30 cellular contexts compared by ENCODE assay signal in genomic region chr2:113114996-113115395, GRCh38. TPM values are rescaled to one million over a fixed set of nuclear protein-coding genes. Genes with fewer than 3 reads are reported as not detected.
DNase-seq lines count a peak whose midpoint lies in the region; ATAC-seq, FAIRE-seq and TF ChIP-seq lines count a peak whose summit lies in the region.
"Had no signal": no experiment of that assay in that cellular context is flagged by ENCODE, and none has a peak within 500 bp of the region (broad histone marks: within the 10 kb centered on the region; RNA-seq: fewer than 3 reads in every experiment).

No MANE protein-coding gene starts in this region.

- no peaks in the 10 kb centered on the region for H4K20me1 ChIP-seq in keratinocyte (ENCODE audit: control insufficient read depth, extremely low read depth, insufficient read depth, low read length)

- no peak for ATAC-seq in heart left ventricle
- ATAC-seq in GM18505 (IDR thresholded peaks at IDR 0.05; ENCODE audit: unreplicated experiment), result no peak
- ATAC-seq: HCT116, Panc1 had no signal

- H3K9me3 ChIP-seq in right atrium auricular region (no peaks in the 10 kb centered on the region), heart left ventricle (no peaks in the 10 kb centered on the region), keratinocyte (ENCODE audit: control insufficient read depth, low read depth, low read length) (no peaks in the 10 kb centered on the region), vagina (no peaks in the 10 kb centered on the region), testis (no peaks in the 10 kb centered on the region)

- no peak for TF ChIP-seq CTCF in right atrium auricular region (IDR thresholded peaks at IDR 0.05)
- TF ChIP-seq CTCF in heart left ventricle (IDR thresholded peaks at IDR 0.05), result no peak
- no peak for TF ChIP-seq CTCF in epithelial cell of esophagus (IDR thresholded peaks at IDR 0.05; ENCODE audit: insufficient read depth, low read depth, low read length, missing control alignments)
- no peak for TF ChIP-seq CTCF in keratinocyte (optimal IDR thresholded peaks at IDR 0.05 in 1 of 3, IDR thresholded peaks at IDR 0.05 in 1 of 3, conservative IDR thresholded peaks at IDR 0.05 in 1 of 3; ENCODE audit: extremely low read depth in 1 of 3, insufficient read depth in 2 of 3, low read length in 3 of 3)
- TF ChIP-seq CTCF in vagina (IDR thresholded peaks at IDR 0.05), result no peak
- TF ChIP-seq CTCF in testis (IDR thresholded peaks at IDR 0.05), result no peak

- H3K79me2 ChIP-seq in keratinocyte (ENCODE audit: control insufficient read depth, insufficient read depth, low read length), result peaks cover 5% of the 10 kb centered on the region

- H3K4me1 ChIP-seq in right atrium auricular region (no peaks in the 10 kb centered on the region), heart left ventricle (peaks cover 0 to 33% (median 0%) of the 10 kb centered on the region in 12 donors), keratinocyte (ENCODE audit: control insufficient read depth, extremely low read depth, insufficient read depth, low read length) (peaks cover 64% of the 10 kb centered on the region), vagina (peaks cover 23% of the 10 kb centered on the region), testis (no peaks in the 10 kb centered on the region)

- H3K4me3 ChIP-seq in right atrium auricular region, result no peak overlapping the region
- no peak overlapping the region for H3K4me3 ChIP-seq in heart left ventricle
- H3K4me3 ChIP-seq in epithelial cell of esophagus (ENCODE audit: low read length), result no peak overlapping the region
- H3K4me3 ChIP-seq in keratinocyte (ENCODE audit: control insufficient read depth in 2 of 3, extremely low read depth in 1 of 3, insufficient read depth in 2 of 3, low read depth in 1 of 3, low read length in 3 of 3), result no peak overlapping the region
- no peak overlapping the region for H3K4me3 ChIP-seq in vagina
- H3K4me3 ChIP-seq in testis, result no peak overlapping the region

- H2AFZ ChIP-seq in keratinocyte (ENCODE audit: control insufficient read depth, low read length), result peak overlapping the region; percentile 59

- no peaks in the 10 kb centered on the region for H3K9me1 ChIP-seq in keratinocyte (ENCODE audit: control insufficient read depth, extremely low read depth, insufficient read depth, low read length)

- dilution Hi-C loops in keratinocyte (cut with MboI; ENCODE audit: extremely low pct_ligation_motif_present, low sequenced_read_pairs), result no loop called here

- no peak for FAIRE-seq in keratinocyte (lab: Jason Lieb, UNC)
- FAIRE-seq: GM12891 had no signal

- intact Hi-C loops in heart left ventricle (cut with DNase I) (no loop called here), vagina (cut with DNase I) (no loop called here), testis (cut with DNase I; ENCODE audit: low total_unique reads) (no loop called here)

- peak overlapping the region; percentile 65 for H3K9ac ChIP-seq in keratinocyte (ENCODE audit: control insufficient read depth, extremely low read depth, insufficient read depth, low read length)

- H3K4me2 ChIP-seq in keratinocyte (ENCODE audit: control insufficient read depth, extremely low read depth, insufficient read depth, low read depth, low read length), result peak overlapping the region; percentile 65

- H3K36me3 ChIP-seq in right atrium auricular region, result no peaks in the 10 kb centered on the region
- no peaks in the 10 kb centered on the region for H3K36me3 ChIP-seq in heart left ventricle
- H3K36me3 ChIP-seq in keratinocyte (ENCODE audit: control insufficient read depth in 2 of 2, extremely low read depth in 1 of 2, insufficient read depth in 2 of 2, low read length in 2 of 2), result no peaks in the 10 kb centered on the region
- no peaks in the 10 kb centered on the region for H3K36me3 ChIP-seq in vagina
- no peaks in the 10 kb centered on the region for H3K36me3 ChIP-seq in testis (ENCODE audit: low read depth, missing control alignments)

- DNase-seq in right atrium auricular region (ENCODE audit: low spot score) (peak; percentile 32), heart left ventricle (no peak), epithelial cell of esophagus (ENCODE audit: low read depth) (peak; percentile 45), keratinocyte (ENCODE audit: low read depth, low spot score) (no peak), vagina (ENCODE audit: extremely low spot score in 2 of 2) (no peak), AML-193 (lab: John Stamatoyannopoulos, UW) (no peak), testis (no peak)
- DNase-seq: CD8-positive, alpha-beta memory T cell; DMS 273 treated with DMSO at 0.1 percent for 48 hours; DMS79 treated with DMSO at 0.1 percent for 48 hours; GF-D8; Karpas-422; NCI-H1092 treated with DMSO at 0.1 percent for 48 hours; NCI-H1436; NCI-H187; NCI-H2081 treated with DMSO at 0.1 percent for 48 hours; NCI-H2171; NCI-H226; NCI-H510A; NCI-H69; SHP77 had no signal

- H3K27me3 ChIP-seq in right atrium auricular region, result no peaks in the 10 kb centered on the region
- no peaks in the 10 kb centered on the region for H3K27me3 ChIP-seq in heart left ventricle
- no peaks in the 10 kb centered on the region for H3K27me3 ChIP-seq in keratinocyte (ENCODE audit: control insufficient read depth, extremely low read depth, insufficient read depth, low read length)
- no peaks in the 10 kb centered on the region for H3K27me3 ChIP-seq in vagina
- no peaks in the 10 kb centered on the region for H3K27me3 ChIP-seq in testis

- H3K27ac ChIP-seq in right atrium auricular region (no peak overlapping the region), heart left ventricle (no peak overlapping the region), keratinocyte (ENCODE audit: control insufficient read depth, insufficient read depth, low read length) (peak overlapping the region; percentile 98), vagina (peak overlapping the region; percentile 53), testis (no peak overlapping the region)
- H3K27ac ChIP-seq: C4-2B, RWPE1 had no signal

- WGBS in heart left ventricle, 4 donors, result 77 to 87% (median 80%) methylated on average over 4 of the region's 4 CpGs
- 55 to 60% methylated on average over 4 of the region's 4 CpGs for WGBS in testis, 2 donors

- no peak for TF ChIP-seq POLR2A in heart left ventricle (IDR thresholded peaks at IDR 0.05)
- no peak for TF ChIP-seq POLR2A in vagina (IDR thresholded peaks at IDR 0.05)
- no peak for TF ChIP-seq POLR2A in testis (IDR thresholded peaks at IDR 0.05)
- TF ChIP-seq POLR2A in GM18505 (IDR thresholded peaks at IDR 0.05; ENCODE audit: borderline replicate concordance, extremely low read depth, insufficient read depth, insufficient read length), result no peak

RNA-seq across cellular contexts. Expression of gene IL1RN, which starts 12.4 kb away (rescaled TPM):
- 1 to 10 TPM in 1 of 2 donors, under 1 TPM in 1; 0.41 to 1.3 TPM for total RNA-seq in right atrium auricular region
- total RNA-seq in heart left ventricle, result 10 to 100 TPM in 1 of 9 donors, 1 to 10 TPM in 4, under 1 TPM in 4; 0.16 to 11.4 (median 1.0) TPM
- polyA plus RNA-seq in heart left ventricle, result under 1 TPM; 0.34 to 0.60 TPM
- 114 to 190 TPM (median 128 TPM) in 3 replicates for polyA plus RNA-seq in keratinocyte
- 78.2 TPM for polyA plus RNA-seq in keratinocyte (2011; ENCODE audit: low read depth)
- 135 and 172 TPM in 2 replicates for polyA plus RNA-seq in keratinocyte (2011; cell fraction: cytosol; rRNA removed)
- polyA plus RNA-seq in keratinocyte (2011; cell fraction: nucleus; rRNA removed), result 163 and 216 TPM in 2 replicates
- polyA plus RNA-seq in keratinocyte (2012; ENCODE audit: low replicate concordance), result 86.5 and 244 TPM in 2 replicates
- 115 to 344 TPM (median 161 TPM) in 3 replicates for polyA minus RNA-seq in keratinocyte
- polyA minus RNA-seq in keratinocyte (2011; cell fraction: cytosol; rRNA and poly(A)+ RNA removed), result 83.3 TPM
- polyA minus RNA-seq in keratinocyte (2011; cell fraction: nucleus; rRNA and poly(A)+ RNA removed), result 66.6 and 115 TPM in 2 replicates
- total RNA-seq in vagina, result 253 TPM
- 1 to 10 TPM; 3.2 to 5.6 TPM for total RNA-seq in testis
- polyA plus RNA-seq in testis (ENCODE audit: insufficient read depth, low read depth, low replicate concordance), result 18.4 TPM
- total RNA-seq: A172, SK-MEL-5 had no signal
- polyA plus RNA-seq: CD8-positive, alpha-beta memory T cell had no signal

RNA-seq across cellular contexts. Expression of gene IL1F10, which starts 47.2 kb away (rescaled TPM):
- not detected for total RNA-seq in right atrium auricular region
- total RNA-seq in heart left ventricle, result not detected
- polyA plus RNA-seq in heart left ventricle, result not detected
- polyA plus RNA-seq in keratinocyte, result 0.15 to 0.75 TPM (median 0.37 TPM) in 3 replicates
- polyA plus RNA-seq in keratinocyte (2011; ENCODE audit: low read depth), result 1.9 TPM
- 0.47 and 0.73 TPM in 2 replicates for polyA plus RNA-seq in keratinocyte (2011; cell fraction: cytosol; rRNA removed)
- polyA plus RNA-seq in keratinocyte (2011; cell fraction: nucleus; rRNA removed), result 0.49 and 0.56 TPM in 2 replicates
- 0.22 and 6.2 TPM in 2 replicates for polyA plus RNA-seq in keratinocyte (2012; ENCODE audit: low replicate concordance)
- polyA minus RNA-seq in keratinocyte, result 0.69 TPM in 1 of 3 replicates, not detected in the others
- not detected for polyA minus RNA-seq in keratinocyte (2011; cell fraction: cytosol; rRNA and poly(A)+ RNA removed)
- not detected in 2 replicates for polyA minus RNA-seq in keratinocyte (2011; cell fraction: nucleus; rRNA and poly(A)+ RNA removed)
- total RNA-seq in vagina, result not detected
- under 1 TPM in 1 of 2 donors, not detected in 1; 0.68 TPM for total RNA-seq in testis
- polyA plus RNA-seq in testis (ENCODE audit: insufficient read depth, low read depth, low replicate concordance), result not detected
- total RNA-seq: A172; CD8-positive, alpha-beta memory T cell; H4; SK-MEL-5 had no signal
- polyA plus RNA-seq: CD8-positive, alpha-beta memory T cell had no signal

RNA-seq across cellular contexts. Expression of gene IL36RN, which starts 56.0 kb away (rescaled TPM):
- total RNA-seq in right atrium auricular region, result not detected
- total RNA-seq in heart left ventricle, result not detected
- not detected for polyA plus RNA-seq in heart left ventricle
- 1.7 to 7.9 TPM (median 3.9 TPM) in 3 replicates for polyA plus RNA-seq in keratinocyte
- polyA plus RNA-seq in keratinocyte (2011; ENCODE audit: low read depth), result 30.2 TPM
- polyA plus RNA-seq in keratinocyte (2011; cell fraction: cytosol; rRNA removed), result 1.5 and 3.2 TPM in 2 replicates
- polyA plus RNA-seq in keratinocyte (2011; cell fraction: nucleus; rRNA removed), result 2.3 and 2.4 TPM in 2 replicates
- 1.2 and 38.5 TPM in 2 replicates for polyA plus RNA-seq in keratinocyte (2012; ENCODE audit: low replicate concordance)
- polyA minus RNA-seq in keratinocyte, result 0.85 to 5.1 TPM (median 3.0 TPM) in 3 replicates
- polyA minus RNA-seq in keratinocyte (2011; cell fraction: cytosol; rRNA and poly(A)+ RNA removed), result 1.3 TPM
- 1.6 and 2.7 TPM in 2 replicates for polyA minus RNA-seq in keratinocyte (2011; cell fraction: nucleus; rRNA and poly(A)+ RNA removed)
- total RNA-seq in vagina, result 0.25 TPM
- total RNA-seq in testis, result not detected
- not detected for polyA plus RNA-seq in testis (ENCODE audit: insufficient read depth, low read depth, low replicate concordance)
- total RNA-seq: A172; CD8-positive, alpha-beta memory T cell; H4; SK-MEL-5 had no signal
- polyA plus RNA-seq: CD8-positive, alpha-beta memory T cell had no signal

RNA-seq across cellular contexts. Expression of gene PSD4, which starts 58.8 kb away (rescaled TPM):
- total RNA-seq in right atrium auricular region (1 to 10 TPM; 2.4 to 4.5 TPM), heart left ventricle (10 to 100 TPM in 1 of 9 donors, 1 to 10 TPM in 5, under 1 TPM in 3; 0.65 to 23.4 (median 1.9) TPM), vagina (39.0 TPM), testis (10 to 100 TPM; 18.7 to 35.9 TPM)
- polyA plus RNA-seq in heart left ventricle (1 to 10 TPM in 1 of 2 donors, under 1 TPM in 1; 0.99 to 1.6 TPM), keratinocyte (10.4 to 17.3 TPM (median 11.1 TPM) in 3 replicates), testis (ENCODE audit: insufficient read depth, low read depth, low replicate concordance) (22.8 TPM)
- polyA plus RNA-seq in keratinocyte (2011; ENCODE audit: low read depth), result 5.4 TPM
- polyA plus RNA-seq in keratinocyte (2011; cell fraction: cytosol; rRNA removed), result 6.9 and 11.2 TPM in 2 replicates
- polyA plus RNA-seq in keratinocyte (2011; cell fraction: nucleus; rRNA removed), result 21.6 and 30.7 TPM in 2 replicates
- 10.6 and 23.6 TPM in 2 replicates for polyA plus RNA-seq in keratinocyte (2012; ENCODE audit: low replicate concordance)
- polyA minus RNA-seq in keratinocyte, result 14.9 to 39.8 TPM (median 17.4 TPM) in 3 replicates
- 12.9 TPM for polyA minus RNA-seq in keratinocyte (2011; cell fraction: cytosol; rRNA and poly(A)+ RNA removed)
- 17.8 and 23.5 TPM in 2 replicates for polyA minus RNA-seq in keratinocyte (2011; cell fraction: nucleus; rRNA and poly(A)+ RNA removed)

Comparison
In these comparisons a context has a peak if more than half of its experiments do, and no peak if none do; other contexts are left out.
1. DNase-seq: peak in right atrium auricular region (single experiment) and epithelial cell of esophagus (single experiment); none in heart left ventricle (0 of 5), keratinocyte (single experiment), vagina (0 of 2), AML-193 (0 of 2) and testis (single experiment).
2. H3K27ac ChIP-seq: peak in keratinocyte (single experiment) and vagina (single experiment); none in right atrium auricular region (0 of 2), heart left ventricle (0 of 12) and testis (0 of 2).
3. RNA of gene IL1RN, which starts 12.4 kb away (total RNA-seq): 253 TPM in vagina (single experiment); 3.2 to 5.6 TPM in testis, 0.41 to 1.3 TPM in right atrium auricular region and 0.16 to 11.4 TPM in heart left ventricle; every median in the first group is over 10 times any median in the second.